20 cellular contexts compared by ENCODE assay signal in genomic region chr11:110182886-110183285, GRCh38.
A peak's percentile ranks its signal among the peaks of the same experiment; 100 is the strongest.
DNase-seq lines count a peak whose midpoint lies in the region; ATAC-seq lines count a peak whose summit lies in the region.
"Had no signal": no experiment of that assay in that cellular context is flagged by ENCODE, and none has a peak within 500 bp of the region (broad histone marks: within the 10 kb centered on the region; RNA-seq: fewer than 3 reads in every experiment).

No MANE protein-coding gene starts in this region.

- no peak overlapping the region for H3K9ac ChIP-seq in mesendoderm (ENCODE audit: low read length)
- H3K9ac ChIP-seq: neural progenitor cell had no signal

- H3K79me2 ChIP-seq in mesendoderm (ENCODE audit: control insufficient read depth, insufficient read depth, low read length): no peaks in the 10 kb centered on the region

- H3K4me1 ChIP-seq in mesendoderm (ENCODE audit: control insufficient read depth, low read depth, low read length): no peaks in the 10 kb centered on the region
- H3K4me1 ChIP-seq: sigmoid colon, vagina had no signal

- H3K4me1 Mint-ChIP-seq in activated T-helper 17 cell treated with anti-CD3 and anti-CD28 coated beads, Interleukin-2, amount 50 U/mL, for 72 hours: no peaks in the 10 kb centered on the region
- H3K4me1 Mint-ChIP-seq: T-cell had no signal

- no peak overlapping the region for H3K4me3 Mint-ChIP-seq in activated T-helper 17 cell treated with anti-CD3 and anti-CD28 coated beads, Interleukin-2, amount 50 U/mL, for 72 hours
- H3K4me3 Mint-ChIP-seq: CD4-positive, alpha-beta T cell; neural progenitor cell; stimulated activated naive B cell treated with anti-CD40 and anti-IgM and Interleukin-4, amounts not matched to agents 10 μg/mL and 1 μg/mL and 100 μg/mL, for 72 hours; T-cell had no signal

- intact Hi-C loops in left ventricle myocardium superior (cut with micrococcal nuclease): no loop called here

- no peak overlapping the region for H3K27ac Mint-ChIP-seq in activated T-helper 17 cell treated with anti-CD3 and anti-CD28 coated beads, Interleukin-2, amount 50 U/mL, for 72 hours
- H3K27ac Mint-ChIP-seq: CD4-positive, alpha-beta T cell; stimulated activated naive B cell treated with anti-CD40 and anti-IgM and Interleukin-4, amounts not matched to agents 10 μg/mL and 1 μg/mL and 100 μg/mL, for 72 hours; T-cell had no signal

- WGBS in mesendoderm (ENCODE audit: extremely low coverage, insufficient coverage, low lambda C conversion rate): no CpG with 5 or more reads among the region's 5 CpGs

- H3K36me3 ChIP-seq in mesendoderm (ENCODE audit: control insufficient read depth, insufficient read depth, low read length): no peaks in the 10 kb centered on the region
- H3K36me3 ChIP-seq: esophagus squamous epithelium, neural progenitor cell, sigmoid colon, vagina had no signal

- H3K27me3 ChIP-seq in mesendoderm (ENCODE audit: insufficient read depth, low read length, poor library complexity): no peaks in the 10 kb centered on the region
- H3K27me3 ChIP-seq: esophagus squamous epithelium, neural progenitor cell, sigmoid colon, vagina had no signal

- no peak overlapping the region for H3K23ac ChIP-seq in mesendoderm (ENCODE audit: low read length)

- H2BK120ac ChIP-seq in mesendoderm (ENCODE audit: low read depth, low read length): no peak overlapping the region

- H2AK5ac ChIP-seq in mesendoderm (ENCODE audit: low read length): no peak overlapping the region

- no peak overlapping the region for H2BK5ac ChIP-seq in mesendoderm (ENCODE audit: low read length)

- H3K56ac ChIP-seq in mesendoderm (ENCODE audit: low read length): no peak overlapping the region

- H3K27ac ChIP-seq in mesendoderm (ENCODE audit: low read depth, low read length): no peak overlapping the region
- H3K27ac ChIP-seq: esophagus squamous epithelium, HL-60, neural progenitor cell, sigmoid colon, vagina had no signal

- peaks cover 4% of the 10 kb centered on the region for H3K27me3 Mint-ChIP-seq in activated T-helper 17 cell treated with anti-CD3 and anti-CD28 coated beads, Interleukin-2, amount 50 U/mL, for 72 hours
- H3K27me3 Mint-ChIP-seq: CD4-positive, alpha-beta T cell had no signal

- DNase-seq in ELR (ENCODE audit: low read depth) (peak; percentile 91), LoVo (ENCODE audit: low spot score) (peak; percentile 16), myocyte (ENCODE audit: low read depth) (peak; percentile 80), left ventricle myocardium superior (no peak), HuH-7.5 (ENCODE audit: low spot score) (no peak), mesendoderm (no peak)
- DNase-seq: activated T-cell treated with anti-CD3 and anti-CD28 coated beads for 4 hours; amniotic stem cell; CD4-positive, alpha-beta T cell; esophagus squamous epithelium; MM.1S; NCI-H345; sigmoid colon; stimulated activated naive B cell treated with anti-CD40 and anti-IgM and Interleukin-4, amounts not matched to agents 10 μg/mL and 1 μg/mL and 100 μg/mL, for 72 hours; T-cell had no signal

- no peak overlapping the region for H3K4ac ChIP-seq in mesendoderm (ENCODE audit: low read depth, low read length)

- no peaks in the 10 kb centered on the region for H3K9me3 Mint-ChIP-seq in activated T-helper 17 cell treated with anti-CD3 and anti-CD28 coated beads, Interleukin-2, amount 50 U/mL, for 72 hours
- H3K9me3 Mint-ChIP-seq: CD4-positive, alpha-beta T cell; neural progenitor cell; stimulated activated naive B cell treated with anti-CD40 and anti-IgM and Interleukin-4, amounts not matched to agents 10 μg/mL and 1 μg/mL and 100 μg/mL, for 72 hours; T-cell had no signal

- no peak overlapping the region for H3K18ac ChIP-seq in mesendoderm (ENCODE audit: low read length)

- no peak overlapping the region for H2BK15ac ChIP-seq in mesendoderm (replicated peaks; ENCODE audit: low read depth)

- no peak overlapping the region for H3K4me2 ChIP-seq in mesendoderm (ENCODE audit: low read length)
- H3K4me2 ChIP-seq: neural progenitor cell had no signal

- peak; percentile 70 for ATAC-seq in activated T-helper 17 cell treated with anti-CD3 and anti-CD28 coated beads, Interleukin-2, amount 50 U/mL, for 72 hours (replicated peaks)
- ATAC-seq in left ventricle myocardium superior: no peak
- ATAC-seq: activated CD4-positive, CD25-positive, alpha-beta regulatory T cell treated with anti-CD3 and anti-CD28 coated beads, Interleukin-2, amount 50 U/mL, for 24 hours; stimulated activated naive B cell treated with anti-CD40 and anti-IgM and Interleukin-4, amounts not matched to agents 10 μg/mL and 1 μg/mL and 100 μg/mL, for 72 hours; T-cell had no signal

- H4K8ac ChIP-seq in mesendoderm (ENCODE audit: low read depth, low read length): no peak overlapping the region

- H3K79me1 ChIP-seq in mesendoderm (ENCODE audit: low read length): no peaks in the 10 kb centered on the region

- no peaks in the 10 kb centered on the region for H3K36me3 Mint-ChIP-seq in activated T-helper 17 cell treated with anti-CD3 and anti-CD28 coated beads, Interleukin-2, amount 50 U/mL, for 72 hours (ENCODE audit: low read depth)
- H3K36me3 Mint-ChIP-seq: neural progenitor cell; stimulated activated naive B cell treated with anti-CD40 and anti-IgM and Interleukin-4, amounts not matched to agents 10 μg/mL and 1 μg/mL and 100 μg/mL, for 72 hours; T-cell had no signal

- no peak overlapping the region for H4K5ac ChIP-seq in mesendoderm (ENCODE audit: low read length)

- no peak overlapping the region for H3K4me3 ChIP-seq in mesendoderm (ENCODE audit: low read length)
- H3K4me3 ChIP-seq: esophagus squamous epithelium, neural progenitor cell, sigmoid colon, vagina had no signal

Comparison
In these comparisons a context has a peak if more than half of its experiments do, and no peak if none do; other contexts are left out.
1. DNase-seq: peak in ELR (single experiment), LoVo (single experiment) and myocyte (single experiment); none in left ventricle myocardium superior (single experiment), HuH-7.5 (single experiment) and mesendoderm (single experiment).